ENCODE assay signal across 8 cellular contexts in the genomic region with DNA sequence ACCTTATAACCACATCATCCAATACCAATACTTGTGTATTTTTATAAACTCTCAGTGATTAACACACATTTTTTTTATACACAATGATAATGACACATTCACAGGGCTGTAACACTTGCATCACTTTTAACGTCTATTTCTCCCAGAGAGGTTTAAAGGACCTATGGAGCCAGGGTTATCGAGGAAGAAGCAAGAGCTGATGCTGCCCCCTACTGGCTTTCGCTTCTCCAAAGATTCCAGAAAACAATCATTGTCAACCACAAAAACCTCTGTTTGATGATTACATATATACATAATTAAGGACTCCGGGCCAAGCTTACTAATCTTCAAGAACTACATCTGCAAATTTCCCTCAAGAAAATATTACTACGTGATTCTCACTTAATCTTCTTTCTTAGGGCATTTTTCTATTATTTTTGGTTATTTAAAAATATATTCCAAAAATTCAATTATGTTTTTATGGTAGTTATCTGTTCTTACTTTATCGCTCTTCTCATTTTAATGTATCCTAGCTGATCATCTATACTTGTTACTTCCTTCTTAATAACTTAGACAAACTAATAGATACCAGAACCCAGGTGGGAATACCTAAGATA.
DNase-seq lines count a peak whose midpoint lies in the region; ATAC-seq, FAIRE-seq and TF ChIP-seq lines count a peak whose summit lies in the region.

No MANE protein-coding gene starts in this region.

- no peaks in the 10 kb centered on the region for H3K36me3 ChIP-seq in H7 (replicated peaks; ENCODE audit: control insufficient read depth, insufficient read depth, low read length)
- H3K36me3 ChIP-seq in gastrocnemius medialis: no peaks in the 10 kb centered on the region

- intact Hi-C loops in Calu3 (cut with micrococcal nuclease; ENCODE audit: unreplicated experiment): loop anchor here (1.0 to 10.0 kb wide), 4 partner anchors 62 to 596 kb away; no protein-coding TSS in a partner anchor
- intact Hi-C loops in gastrocnemius medialis (cut with DNase I; ENCODE audit: low total_unique reads): no loop called here

- no peaks in the 10 kb centered on the region for H3K9me3 ChIP-seq in gastrocnemius medialis

- TF ChIP-seq POLR2A in gastrocnemius medialis (IDR thresholded peaks at IDR 0.05): no peak

- H3K27me3 ChIP-seq in H7 (ENCODE audit: control insufficient read depth, insufficient read depth, low read length): no peaks in the 10 kb centered on the region
- H3K27me3 ChIP-seq in gastrocnemius medialis: no peaks in the 10 kb centered on the region

- no peaks in the 10 kb centered on the region for H3K9me3 Mint-ChIP-seq in Calu3 (ENCODE audit: low read depth, unreplicated experiment)
- no peaks in the 10 kb centered on the region for H3K9me3 Mint-ChIP-seq in activated CD4-positive, alpha-beta T cell treated with anti-CD3 and anti-CD28 coated beads, Interleukin-2, amount 10 ng/mL, durations not matched to agents 7 days and 5 days
- no peaks in the 10 kb centered on the region for H3K9me3 Mint-ChIP-seq in progenitor cell of endocrine pancreas (ENCODE audit: low read depth)

- no peaks in the 10 kb centered on the region for H3K4me1 ChIP-seq in gastrocnemius medialis

- no peaks in the 10 kb centered on the region for H3K4me1 Mint-ChIP-seq in Calu3 (ENCODE audit: low read depth, unreplicated experiment)
- no peaks in the 10 kb centered on the region for H3K4me1 Mint-ChIP-seq in activated CD4-positive, alpha-beta T cell treated with anti-CD3 and anti-CD28 coated beads, Interleukin-2, amount 10 ng/mL, durations not matched to agents 7 days and 5 days
- H3K4me1 Mint-ChIP-seq in progenitor cell of endocrine pancreas (ENCODE audit: low read depth): no peaks in the 10 kb centered on the region

- TF ChIP-seq CTCF in Calu3 (IDR thresholded peaks at IDR 0.05; ENCODE audit: unreplicated experiment): peak; percentile 54
- TF ChIP-seq CTCF in progenitor cell of endocrine pancreas (IDR thresholded peaks at IDR 0.05; ENCODE audit: unreplicated experiment): peak; percentile 89
- TF ChIP-seq CTCF in gastrocnemius medialis (IDR thresholded peaks at IDR 0.05 in 4 of 5, conservative IDR thresholded peaks at IDR 0.05 in 1 of 5): peak in 1 of 5 experiments; percentile 36

- no peaks in the 10 kb centered on the region for H3K27me3 Mint-ChIP-seq in Calu3 (ENCODE audit: unreplicated experiment)
- no peaks in the 10 kb centered on the region for H3K27me3 Mint-ChIP-seq in activated CD4-positive, alpha-beta T cell treated with anti-CD3 and anti-CD28 coated beads, Interleukin-2, amount 10 ng/mL, durations not matched to agents 7 days and 5 days
- H3K27me3 Mint-ChIP-seq in progenitor cell of endocrine pancreas: no peaks in the 10 kb centered on the region

- no peak for FAIRE-seq in GM19239 (lab: Jason Lieb, UNC)

- no peak overlapping the region for H3K27ac ChIP-seq in gastrocnemius medialis

- in situ Hi-C loops in gastrocnemius medialis (cut with MboI; ENCODE audit: low sequenced_read_pairs in 4 of 4): no loop called here

- DNase-seq in Calu3 (peak; percentile 67), H7 (peak; percentile 34), NCI-H2171 treated with DMSO at 0.1 percent for 48 hours (lab: John Stamatoyannopoulos, UW) (peak; percentile 77), foreskin melanocyte (peak; percentile 62), progenitor cell of endocrine pancreas (ENCODE audit: low spot score, unreplicated experiment) (peak; percentile 52), gastrocnemius medialis (no peak), GM19239 (ENCODE audit: insufficient read length, low spot score) (no peak)
- peak; percentile 40 for DNase-seq in activated CD4-positive, alpha-beta T cell treated with anti-CD3 and anti-CD28 coated beads, Interleukin-2, amount 10 ng/mL, durations not matched to agents 7 days and 5 days

- H3K36me3 Mint-ChIP-seq in Calu3 (ENCODE audit: insufficient read depth, unreplicated experiment) (no peaks in the 10 kb centered on the region), progenitor cell of endocrine pancreas (ENCODE audit: insufficient read depth) (no peaks in the 10 kb centered on the region)
- no peaks in the 10 kb centered on the region for H3K36me3 Mint-ChIP-seq in activated CD4-positive, alpha-beta T cell treated with anti-CD3 and anti-CD28 coated beads, Interleukin-2, amount 10 ng/mL, durations not matched to agents 7 days and 5 days (ENCODE audit: low read depth)

- BruUV-seq in Calu3 (replicated peaks; lab: Mats Ljungman, UMichigan): no TSS peak

- POLR2A ChIA-PET in activated CD4-positive, alpha-beta T cell treated with anti-CD3 and anti-CD28 coated beads, Interleukin-2, amount 10 ng/mL, durations not matched to agents 7 days and 5 days (lab: Charles Lee): interaction anchor here (0.6 kb wide), 1 partner anchor 36 kb away, joined by 6 read pairs; no protein-coding TSS in a partner anchor

- ATAC-seq in gastrocnemius medialis: no peak

- CTCF ChIA-PET in Calu3 (lab: Charles Lee): interaction anchor here (1.0 kb wide), 2 partner anchors 61 to 320 kb away, joined by 3 to 6 read pairs; no protein-coding TSS in a partner anchor
- CTCF ChIA-PET in activated CD4-positive, alpha-beta T cell treated with anti-CD3 and anti-CD28 coated beads, Interleukin-2, amount 10 ng/mL, durations not matched to agents 7 days and 5 days (lab: Charles Lee): no interaction called here

- H3K27ac Mint-ChIP-seq in Calu3 (ENCODE audit: unreplicated experiment): no peak overlapping the region
- no peak overlapping the region for H3K27ac Mint-ChIP-seq in activated CD4-positive, alpha-beta T cell treated with anti-CD3 and anti-CD28 coated beads, Interleukin-2, amount 10 ng/mL, durations not matched to agents 7 days and 5 days
- H3K27ac Mint-ChIP-seq in progenitor cell of endocrine pancreas: no peak overlapping the region

- H3K4me3 Mint-ChIP-seq in Calu3 (ENCODE audit: low read depth, unreplicated experiment): no peak overlapping the region
- no peak overlapping the region for H3K4me3 Mint-ChIP-seq in activated CD4-positive, alpha-beta T cell treated with anti-CD3 and anti-CD28 coated beads, Interleukin-2, amount 10 ng/mL, durations not matched to agents 7 days and 5 days
- H3K4me3 Mint-ChIP-seq in progenitor cell of endocrine pancreas (ENCODE audit: low read depth): no peak overlapping the region

- H3K4me3 ChIP-seq in H7 (ENCODE audit: insufficient read depth, low read depth, low read length) (no peak overlapping the region), gastrocnemius medialis (no peak overlapping the region)

Comparison
In these comparisons a context has a peak if more than half of its experiments do, and no peak if none do; other contexts are left out.
1. DNase-seq: peak in Calu3 (single experiment), H7 (single experiment), NCI-H2171 treated with DMSO at 0.1 percent for 48 hours (single experiment), activated CD4-positive, alpha-beta T cell treated with anti-CD3 and anti-CD28 coated beads, Interleukin-2, amount 10 ng/mL, durations not matched to agents 7 days and 5 days (single experiment), foreskin melanocyte (single experiment) and progenitor cell of endocrine pancreas (single experiment); none in gastrocnemius medialis (0 of 2) and GM19239 (single experiment).